9 cellular contexts compared by ENCODE assay signal in the genomic region with DNA sequence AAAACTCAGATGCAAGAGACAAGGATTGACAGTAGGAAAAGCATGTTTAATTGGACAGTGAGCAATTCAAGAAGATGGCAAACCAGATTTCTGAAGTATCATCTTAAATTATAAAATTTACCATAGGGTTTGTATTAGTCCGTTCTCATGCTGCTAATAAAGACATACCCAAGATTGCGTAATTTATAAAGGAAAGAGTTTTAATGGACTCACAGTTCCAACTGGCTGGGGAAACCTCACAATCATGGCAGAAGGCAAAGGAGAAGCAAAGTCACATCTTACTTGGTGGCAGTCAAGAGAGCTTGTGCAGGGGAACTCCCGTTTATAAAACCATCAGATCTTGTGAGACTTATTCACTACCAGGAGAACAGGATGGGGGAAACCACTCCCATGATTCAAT. TPM values are rescaled to one million over a fixed set of nuclear protein-coding genes. Genes with fewer than 3 reads are reported as not detected.
"Had no signal": no experiment of that assay in that cellular context is flagged by ENCODE, and none has a peak within 500 bp of the region (broad histone marks: within the 10 kb centered on the region; RNA-seq: fewer than 3 reads in every experiment).

No MANE protein-coding gene starts in this region.

- DNase-seq: H7, HFFc6, KG1 had no signal

- H3K27ac ChIP-seq: HL-60 had no signal

- H2AFZ ChIP-seq: GM23338 had no signal

- H3K36me3 ChIP-seq: HAP-1 had no signal

- H3K9me3 ChIP-seq: HAP-1 had no signal

- ATAC-seq: GM23338, HCT116 had no signal

- H3K4me2 ChIP-seq: GM23338 had no signal

- H3K4me3 ChIP-seq: GM23338, HAP-1 had no signal

- H3K4me1 ChIP-seq: HAP-1 had no signal

RNA-seq across cellular contexts. Expression of a gene that starts 24.0 kb away (rescaled TPM):
- total RNA-seq: HFFc6, HT1080 had no signal
- polyA plus RNA-seq: IgD-negative memory B cell had no signal
